9 cellular contexts compared by ENCODE assay signal in genomic region chr11:33930317-33931021, GRCh38. TPM values are rescaled to one million over a fixed set of nuclear protein-coding genes. Genes with fewer than 3 reads are reported as not detected.
DNase-seq lines count a peak whose midpoint lies in the region; ATAC-seq, FAIRE-seq and TF ChIP-seq lines count a peak whose summit lies in the region.
"Had no signal": no experiment of that assay in that cellular context is flagged by ENCODE, and none has a peak within 500 bp of the region (broad histone marks: within the 10 kb centered on the region; RNA-seq: fewer than 3 reads in every experiment).

No MANE protein-coding gene starts in this region.

- H3K9me3 ChIP-seq in K562 (replicated peaks; ENCODE audit: control insufficient read depth, insufficient read depth, low read depth, low read length) = peaks cover 17% of the 10 kb centered on the region

- no peak for FAIRE-seq in K562 (lab: Jason Lieb, UNC)

- intact Hi-C loops in K562 (cut with micrococcal nuclease) = no loop called here

- no peaks in the 10 kb centered on the region for H3K9me1 ChIP-seq in K562 (ENCODE audit: control insufficient read depth, insufficient read depth, low read length)

- no peaks in the 10 kb centered on the region for H3K36me3 ChIP-seq in K562 (ENCODE audit: control insufficient read depth, insufficient read depth, low read length)

- H3K4me2 ChIP-seq in K562 (ENCODE audit: insufficient read depth, low read length) = no peak overlapping the region

- no peaks in the 10 kb centered on the region for H4K20me1 ChIP-seq in K562 (replicated peaks; ENCODE audit: control insufficient read depth, insufficient read depth, low read length)

- BruUV-seq in K562 (replicated peaks; lab: Mats Ljungman, UMichigan) = no TSS peak

- H3K79me2 ChIP-seq in K562 (ENCODE audit: control insufficient read depth, insufficient read depth, low read length) = no peaks in the 10 kb centered on the region

- H3K9ac ChIP-seq in K562 (ENCODE audit: insufficient read depth in 1 of 2, low read depth in 2 of 2, low read length in 2 of 2) = no peak overlapping the region

- peak; percentile 43 for TF ChIP-seq POLR2A in NB4 (IDR thresholded peaks at IDR 0.05; ENCODE audit: extremely low read depth, insufficient read length)
- no peak for TF ChIP-seq POLR2A in K562 (conservative IDR thresholded peaks at IDR 0.05)

- no peak for TF ChIP-seq RAD21 in K562 (CRISPR knock-in tag; conservative IDR thresholded peaks at IDR 0.05 in 1 of 2, IDR thresholded peaks at IDR 0.05 in 1 of 2)

- in situ Hi-C loops in K562 (cut with MboI) = no loop called here

- WGBS in K562 (ENCODE audit: insufficient coverage, low coverage, missing lambda C conversion rate) = 61% methylated on average over 7 of the region's 7 CpGs

- H3K4me1 ChIP-seq in K562 (replicated peaks in 1 of 2; ENCODE audit: control insufficient read depth in 2 of 2, insufficient read depth in 2 of 2, low read length in 2 of 2) = peaks cover 7 to 48% of the 10 kb centered on the region in 2 experiments; a peak in 4 of 5 replicates

- DNase-seq in NB4 (ENCODE audit: low read depth) (peak; percentile 98), K562 (ENCODE audit: extremely low read depth in 1 of 4, low spot score in 3 of 4) (no peak), left lobe of liver (ENCODE audit: low spot score) (no peak), NCI-H2029 (lab: John Stamatoyannopoulos, UW) (no peak), NCI-H774 (lab: John Stamatoyannopoulos, UW) (no peak)

- H2AFZ ChIP-seq in K562 (ENCODE audit: low read depth, low read length) = peak overlapping the region; percentile 84

- POLR2A ChIA-PET in K562 (lab: Yijun Ruan, JAX) = interaction anchor here (1.1 to 1.5 kb wide), 2 partner anchors 11 to 22 kb away, joined by 3 read pairs; no protein-coding TSS in a partner anchor

- CTCF ChIA-PET in K562 (lab: Yijun Ruan, JAX; ENCODE audit: low intra/inter-chr PET ratio) = no interaction called here

- ATAC-seq in K562 (no peak), left lobe of liver (peak; percentile 54), GM18907 (IDR thresholded peaks at IDR 0.05; ENCODE audit: unreplicated experiment) (no peak), GM19467 (IDR thresholded peaks at IDR 0.05; ENCODE audit: unreplicated experiment) (no peak)

- no peaks in the 10 kb centered on the region for H3K27me3 ChIP-seq in K562 (ENCODE audit: control insufficient read depth in 2 of 2, insufficient read depth in 2 of 2, low read length in 2 of 2)

- H3K27ac ChIP-seq in K562 (ENCODE audit: extremely low read depth, low read depth, low read length) (peak overlapping the region; percentile 33; the same call in 1 of the 3 replicates), temporal lobe (ENCODE audit: low read depth, low read length) (peak overlapping the region; percentile 64)

- no peak for TF ChIP-seq EP300 in K562 (IDR thresholded peaks at IDR 0.05; ENCODE audit: low read length)

- TF ChIP-seq CTCF in NB4 (IDR thresholded peaks at IDR 0.05; ENCODE audit: low read depth, low read length) = no peak
- TF ChIP-seq CTCF in K562 (IDR thresholded peaks at IDR 0.05 in 2 of 3, conservative IDR thresholded peaks at IDR 0.05 in 1 of 3; ENCODE audit: insufficient read depth in 2 of 3, low read depth in 1 of 3, low read length in 3 of 3) = no peak

- peak overlapping the region; percentile 50 for H3K4me3 ChIP-seq in NB4 (ENCODE audit: low read depth, low read length)
- no peak overlapping the region for H3K4me3 ChIP-seq in K562

TF ChIP-seq in K562, 482 proteins besides CTCF, POLR2A, EP300 and RAD21 (continues in another document):
- TF ChIP-seq ZNF696 (CRISPR knock-in tag; conservative IDR thresholded peaks at IDR 0.05) (no peak), SMARCA5 (IDR thresholded peaks at IDR 0.05) (no peak), ARNT (IDR thresholded peaks at IDR 0.05) (no peak), IRF9 (tag; IDR thresholded peaks at IDR 0.05) (no peak), TFE3 (CRISPR knock-in tag; IDR thresholded peaks at IDR 0.05) (no peak), ZNF274 (IDR thresholded peaks at IDR 0.05; ENCODE audit: borderline replicate concordance, low read depth, low read length) (no peak)
- TF ChIP-seq, protein P1, sequence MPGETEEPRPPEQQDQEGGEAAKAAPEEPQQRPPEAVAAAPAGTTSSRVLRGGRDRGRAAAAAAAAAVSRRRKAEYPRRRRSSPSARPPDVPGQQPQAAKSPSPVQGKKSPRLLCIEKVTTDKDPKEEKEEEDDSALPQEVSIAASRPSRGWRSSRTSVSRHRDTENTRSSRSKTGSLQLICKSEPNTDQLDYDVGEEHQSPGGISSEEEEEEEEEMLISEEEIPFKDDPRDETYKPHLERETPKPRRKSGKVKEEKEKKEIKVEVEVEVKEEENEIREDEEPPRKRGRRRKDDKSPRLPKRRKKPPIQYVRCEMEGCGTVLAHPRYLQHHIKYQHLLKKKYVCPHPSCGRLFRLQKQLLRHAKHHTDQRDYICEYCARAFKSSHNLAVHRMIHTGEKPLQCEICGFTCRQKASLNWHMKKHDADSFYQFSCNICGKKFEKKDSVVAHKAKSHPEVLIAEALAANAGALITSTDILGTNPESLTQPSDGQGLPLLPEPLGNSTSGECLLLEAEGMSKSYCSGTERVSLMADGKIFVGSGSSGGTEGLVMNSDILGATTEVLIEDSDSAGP (CRISPR knock-in tag; IDR thresholded peaks at IDR 0.05) = no peak
- TF ChIP-seq, protein P2, sequence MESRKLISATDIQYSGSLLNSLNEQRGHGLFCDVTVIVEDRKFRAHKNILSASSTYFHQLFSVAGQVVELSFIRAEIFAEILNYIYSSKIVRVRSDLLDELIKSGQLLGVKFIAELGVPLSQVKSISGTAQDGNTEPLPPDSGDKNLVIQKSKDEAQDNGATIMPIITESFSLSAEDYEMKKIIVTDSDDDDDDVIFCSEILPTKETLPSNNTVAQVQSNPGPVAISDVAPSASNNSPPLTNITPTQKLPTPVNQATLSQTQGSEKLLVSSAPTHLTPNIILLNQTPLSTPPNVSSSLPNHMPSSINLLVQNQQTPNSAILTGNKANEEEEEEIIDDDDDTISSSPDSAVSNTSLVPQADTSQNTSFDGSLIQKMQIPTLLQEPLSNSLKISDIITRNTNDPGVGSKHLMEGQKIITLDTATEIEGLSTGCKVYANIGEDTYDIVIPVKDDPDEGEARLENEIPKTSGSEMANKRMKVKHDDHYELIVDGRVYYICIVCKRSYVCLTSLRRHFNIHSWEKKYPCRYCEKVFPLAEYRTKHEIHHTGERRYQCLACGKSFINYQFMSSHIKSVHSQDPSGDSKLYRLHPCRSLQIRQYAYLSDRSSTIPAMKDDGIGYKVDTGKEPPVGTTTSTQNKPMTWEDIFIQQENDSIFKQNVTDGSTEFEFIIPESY (CRISPR knock-in tag; IDR thresholded peaks at IDR 0.05) = peak; percentile 95
- TF ChIP-seq, protein P3, sequence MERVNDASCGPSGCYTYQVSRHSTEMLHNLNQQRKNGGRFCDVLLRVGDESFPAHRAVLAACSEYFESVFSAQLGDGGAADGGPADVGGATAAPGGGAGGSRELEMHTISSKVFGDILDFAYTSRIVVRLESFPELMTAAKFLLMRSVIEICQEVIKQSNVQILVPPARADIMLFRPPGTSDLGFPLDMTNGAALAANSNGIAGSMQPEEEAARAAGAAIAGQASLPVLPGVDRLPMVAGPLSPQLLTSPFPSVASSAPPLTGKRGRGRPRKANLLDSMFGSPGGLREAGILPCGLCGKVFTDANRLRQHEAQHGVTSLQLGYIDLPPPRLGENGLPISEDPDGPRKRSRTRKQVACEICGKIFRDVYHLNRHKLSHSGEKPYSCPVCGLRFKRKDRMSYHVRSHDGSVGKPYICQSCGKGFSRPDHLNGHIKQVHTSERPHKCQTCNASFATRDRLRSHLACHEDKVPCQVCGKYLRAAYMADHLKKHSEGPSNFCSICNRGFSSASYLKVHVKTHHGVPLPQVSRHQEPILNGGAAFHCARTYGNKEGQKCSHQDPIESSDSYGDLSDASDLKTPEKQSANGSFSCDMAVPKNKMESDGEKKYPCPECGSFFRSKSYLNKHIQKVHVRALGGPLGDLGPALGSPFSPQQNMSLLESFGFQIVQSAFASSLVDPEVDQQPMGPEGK (CRISPR knock-in tag; IDR thresholded peaks at IDR 0.05; ENCODE audit: borderline replicate concordance) = no peak

RNA-seq across cellular contexts. Expression of gene LMO2, which starts 38.6 kb away (rescaled TPM):
- 49.1 and 50.2 TPM in 2 replicates for total RNA-seq in K562 (2011; cell fraction: chromatin; rRNA removed; ENCODE audit: low replicate concordance)
- 42.2 and 44.7 TPM in 2 replicates for total RNA-seq in K562 (2011; cell fraction: nucleolus; rRNA removed)
- 44.7 and 67.3 TPM in 2 replicates for total RNA-seq in K562 (2011; cell fraction: nucleoplasm; rRNA removed)
- total RNA-seq in K562 (2014; rRNA removed) (93.1 and 104 TPM in 2 replicates), K562 (2014; rRNA removed; fragmentation: Illumina TruSeq; extraction: Trizol) (85.1 and 96.3 TPM in 2 replicates), K562 (2015; rRNA removed; fragmentation: Illumina TruSeq; extraction: Trizol) (39.2 and 41.5 TPM in 2 replicates), K562 (2021) (87.3 and 96.2 TPM in 2 replicates), left lobe of liver (5.1 TPM), temporal lobe (13.5 TPM)
- polyA plus RNA-seq in K562 (2011; rRNA removed) (79.9 and 126 TPM in 2 replicates), K562 (2014; fragmentation: Illumina TruSeq; extraction: Trizol) (90.9 and 91.5 TPM in 2 replicates), K562 (2014; fragmentation: Nextera tagmentation; extraction: Ambion mirVana) (10 to 100 TPM in 1 of 2 experiments, 1 to 10 TPM in 1; 6.9 to 19.6 TPM), K562 (2014; rRNA removed) (98.0 and 118 TPM in 2 replicates)
- polyA plus RNA-seq in K562 (2011; cell fraction: cytosol; rRNA removed) = 57.1 and 58.2 TPM in 2 replicates
- 75.1 and 102 TPM in 2 replicates for polyA plus RNA-seq in K562 (2011; cell fraction: nucleus; rRNA removed)
- polyA plus RNA-seq in K562 (2012) = 22.8 and 56.1 TPM in 2 replicates
- polyA minus RNA-seq in K562 (2011; rRNA and poly(A)+ RNA removed) = 48.8 and 65.2 TPM in 2 replicates
- polyA minus RNA-seq in K562 (2011; cell fraction: cytosol; rRNA and poly(A)+ RNA removed) = 20.9 and 37.0 TPM in 2 replicates
- 39.8 and 45.0 TPM in 2 replicates for polyA minus RNA-seq in K562 (2011; cell fraction: nucleus; rRNA and poly(A)+ RNA removed)
- total RNA-seq: SK-MEL-5 had no signal
